ENCODE assay signal across 8 cellular contexts in the genomic region with DNA sequence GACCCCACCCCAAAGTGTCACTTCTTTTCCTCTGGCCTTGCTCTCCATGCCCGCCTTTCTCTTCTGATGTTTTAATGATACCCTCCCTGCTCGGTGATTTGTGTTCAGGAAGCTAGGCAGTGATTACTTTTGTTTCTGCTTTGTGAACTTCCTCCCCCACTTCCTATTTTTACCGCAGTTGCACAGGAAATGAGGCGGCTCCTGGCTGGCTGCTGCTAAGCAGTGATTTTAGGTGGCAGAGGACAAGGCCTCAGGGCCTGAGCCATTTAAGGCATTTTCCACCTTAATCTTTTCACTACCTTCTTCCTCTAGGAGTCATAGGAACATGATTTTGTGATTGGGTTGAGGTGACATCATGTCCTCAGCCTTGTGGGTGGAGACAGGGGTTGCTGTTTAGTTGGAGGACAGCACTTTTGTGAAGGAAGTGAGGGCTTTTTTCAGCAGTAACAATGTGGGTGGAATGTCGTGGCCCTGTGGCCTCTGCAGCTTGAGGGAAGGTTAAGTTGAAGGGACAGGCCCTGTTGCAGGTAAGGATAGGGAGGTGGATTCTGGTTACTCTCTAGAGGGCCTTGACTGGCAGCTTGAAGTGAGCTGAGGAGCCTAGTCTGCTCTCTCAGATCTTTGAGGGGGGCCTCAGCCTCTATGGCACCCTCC. TPM values are rescaled to one million over a fixed set of nuclear protein-coding genes. Genes with fewer than 3 reads are reported as not detected.
DNase-seq lines count a peak whose midpoint lies in the region; ATAC-seq and TF ChIP-seq lines count a peak whose summit lies in the region.

No MANE protein-coding gene starts in this region.

- H3K23ac ChIP-seq in IMR-90 (ENCODE audit: low read depth, low read length) = peak overlapping the region; percentile 71

- H2AFZ ChIP-seq in IMR-90 (replicated peaks; ENCODE audit: low read length, poor library complexity) = peak overlapping the region; percentile 72

- CTCF ChIA-PET in IMR-90 (lab: Yijun Ruan, JAX) = interaction anchor here (1.0 to 2.9 kb wide), 2 partner anchors 26 to 76 kb away, joined by 3 to 9 read pairs; no protein-coding TSS in a partner anchor

- TF ChIP-seq CTCF in IMR-90 (conservative IDR thresholded peaks at IDR 0.05; ENCODE audit: low read depth, low read length) (no peak), liver (IDR thresholded peaks at IDR 0.05; ENCODE audit: low read depth, low read length, missing input control) (no peak)

- H4K5ac ChIP-seq in IMR-90 (ENCODE audit: low read depth, low read length) = peak overlapping the region; percentile 26

- H4K8ac ChIP-seq in IMR-90 (ENCODE audit: low read depth in 2 of 2, low read length in 2 of 2) = peak overlapping the region; percentile 90 to 93

- peak overlapping the region; percentile 74 for H2AK9ac ChIP-seq in IMR-90 (replicated peaks; ENCODE audit: low read depth, low read length, poor library complexity)

- peaks cover 45 to 74% of the 10 kb centered on the region in 2 experiments for H3K79me1 ChIP-seq in IMR-90 (ENCODE audit: low read depth in 1 of 2, low read length in 2 of 2)

- H2BK120ac ChIP-seq in IMR-90 (ENCODE audit: low read depth, low read length) = peak overlapping the region; percentile 87

- no TSS peak for BruUV-seq in IMR-90 (replicated peaks; lab: Mats Ljungman, UMichigan)

- H3K14ac ChIP-seq in IMR-90 (replicated peaks; ENCODE audit: low read depth, low read length) = peak overlapping the region; percentile 88

- H3K27ac ChIP-seq in IMR-90 (ENCODE audit: insufficient read depth, low read length) (peak overlapping the region; percentile 94), liver (ENCODE audit: low read depth in 1 of 2, low read length in 2 of 2) (peak overlapping the region; percentile 52 to 68)

- TF ChIP-seq RAD21 in IMR-90 (IDR thresholded peaks at IDR 0.05; ENCODE audit: low read length) (no peak), liver (IDR thresholded peaks at IDR 0.05) (peak; percentile 13 to 27)

- peak overlapping the region; percentile 92 for H3K18ac ChIP-seq in IMR-90 (ENCODE audit: low read depth, low read length)

- H2AK5ac ChIP-seq in IMR-90 (ENCODE audit: low read depth, low read length) = peak overlapping the region; percentile 96

- peak overlapping the region; percentile 62; the same call in 1 of the 2 replicates for H3K4me2 ChIP-seq in IMR-90 (ENCODE audit: low read depth, low read length)

- dilution Hi-C loops in IMR-90 (cut with HindIII; ENCODE audit: low sequenced_read_pairs, unreplicated experiment) = no loop called here

- peak; percentile 90 for DNase-seq in A172 (ENCODE audit: low spot score)
- peak; percentile 66 for DNase-seq in IMR-90
- peak; percentile 65 for DNase-seq in activated CD4-positive, CD25-positive, alpha-beta regulatory T cell treated with anti-CD3 and anti-CD28 coated beads, Interleukin-2, amount 50 U/mL, for 16 hours (ENCODE audit: low read depth, low spot score)
- peak; percentile 66 for DNase-seq in cerebellar cortex (ENCODE audit: low spot score)
- DNase-seq in stimulated activated CD4-positive, alpha-beta T cell treated with anti-CD3 and anti-CD28 coated beads, TNF-alpha, amount 100 ng/mL, for 48 hours (ENCODE audit: low read depth in 3 of 3) = peak; percentile 30 to 60 (median 47)
- no peak for DNase-seq in HuH-7 (ENCODE audit: low spot score)

- ATAC-seq in GM19351 (IDR thresholded peaks at IDR 0.05; ENCODE audit: unreplicated experiment) (peak; percentile 81), IMR-90 (ENCODE audit: low read depth) (peak; percentile 14)

- POLR2A ChIA-PET in IMR-90 (lab: Charles Lee; ENCODE audit: unreplicated experiment) = interaction anchor here (1.3 kb wide), 1 partner anchor 9 kb away, joined by 4 read pairs; no protein-coding TSS in a partner anchor

- peak overlapping the region; percentile 95 for H3K4ac ChIP-seq in IMR-90 (ENCODE audit: low read depth, low read length)

- H3K9me1 ChIP-seq in IMR-90 (ENCODE audit: insufficient read depth, low read length) = peaks cover 33% of the 10 kb centered on the region

- H4K20me1 ChIP-seq in IMR-90 (ENCODE audit: insufficient read depth, low read length) = peaks cover 5% of the 10 kb centered on the region; the same call in 1 of the 2 replicates

- H3K36me3 ChIP-seq in IMR-90 (ENCODE audit: control insufficient read depth, insufficient read depth, low read length) (peaks cover 7% of the 10 kb centered on the region), liver (ENCODE audit: control insufficient read depth in 4 of 4, insufficient read depth in 3 of 4, low read depth in 1 of 4, low read length in 3 of 4) (no peaks in the 10 kb centered on the region)

- H2BK5ac ChIP-seq in IMR-90 (ENCODE audit: low read depth, low read length, poor library complexity, severe bottlenecking) = peak overlapping the region; percentile 90

- no CpG with 5 or more reads among the region's 5 CpGs for WGBS in IMR-90 (ENCODE audit: extremely low coverage in 2 of 2, insufficient read length in 1 of 2), 2 experiments
- WGBS in liver = 59% methylated on average over 5 of the region's 5 CpGs

- peak overlapping the region; percentile 94 for H4K91ac ChIP-seq in IMR-90 (ENCODE audit: insufficient read depth, low read depth, low read length)

- intact Hi-C loops in IMR-90 (cut with micrococcal nuclease) = no loop called here

- H3K4me1 ChIP-seq in IMR-90 (ENCODE audit: control insufficient read depth, insufficient read depth, low read length) (peaks cover 35% of the 10 kb centered on the region), liver (ENCODE audit: control insufficient read depth in 4 of 4, insufficient read depth in 4 of 4, low read length in 3 of 4) (peaks cover 5 to 25% (median 13%) of the 10 kb centered on the region in 4 donors)

- in situ Hi-C loops in IMR-90 (cut with MboI; ENCODE audit: low sequenced_read_pairs) = no loop called here

- peak overlapping the region; percentile 81 for H2BK15ac ChIP-seq in IMR-90 (ENCODE audit: low read depth, low read length)

- H3K9me3 ChIP-seq in IMR-90 (ENCODE audit: control insufficient read depth, insufficient read depth, low read length) (no peaks in the 10 kb centered on the region), liver (ENCODE audit: control insufficient read depth in 4 of 4, low read length in 3 of 4) (no peaks in the 10 kb centered on the region)

- H2BK20ac ChIP-seq in IMR-90 (ENCODE audit: low read depth, low read length) = peak overlapping the region; percentile 80

- TF ChIP-seq POLR2A in IMR-90 (IDR thresholded peaks at IDR 0.05; ENCODE audit: low read depth, low read length) = no peak

- H3K4me3 ChIP-seq in IMR-90 (ENCODE audit: insufficient read depth, low read depth, low read length) (no peak overlapping the region), liver (ENCODE audit: low read depth in 1 of 3, low read length in 3 of 3) (no peak overlapping the region)

- peak overlapping the region; percentile 56 for H3K56ac ChIP-seq in IMR-90 (ENCODE audit: extremely low read depth, insufficient read depth, low read length)

- no peaks in the 10 kb centered on the region for H3K27me3 ChIP-seq in IMR-90 (ENCODE audit: control insufficient read depth, insufficient read depth, low read length)
- H3K27me3 ChIP-seq in liver (ENCODE audit: control insufficient read depth in 4 of 4, insufficient read depth in 4 of 4, low read length in 3 of 4) = no peaks in the 10 kb centered on the region

- H3K9ac ChIP-seq in IMR-90 (ENCODE audit: low read depth, low read length) (peak overlapping the region; percentile 76), liver (ENCODE audit: low read depth in 1 of 2, low read length in 2 of 2) (peak overlapping the region in 1 of 2 donors; percentile 36)

TF ChIP-seq in IMR-90, 13 proteins besides CTCF, POLR2A, EP300 and RAD21:
- no peak for TF ChIP-seq CEBPB (IDR thresholded peaks at IDR 0.05; ENCODE audit: low read depth, low read length)
- TF ChIP-seq, protein P1, sequence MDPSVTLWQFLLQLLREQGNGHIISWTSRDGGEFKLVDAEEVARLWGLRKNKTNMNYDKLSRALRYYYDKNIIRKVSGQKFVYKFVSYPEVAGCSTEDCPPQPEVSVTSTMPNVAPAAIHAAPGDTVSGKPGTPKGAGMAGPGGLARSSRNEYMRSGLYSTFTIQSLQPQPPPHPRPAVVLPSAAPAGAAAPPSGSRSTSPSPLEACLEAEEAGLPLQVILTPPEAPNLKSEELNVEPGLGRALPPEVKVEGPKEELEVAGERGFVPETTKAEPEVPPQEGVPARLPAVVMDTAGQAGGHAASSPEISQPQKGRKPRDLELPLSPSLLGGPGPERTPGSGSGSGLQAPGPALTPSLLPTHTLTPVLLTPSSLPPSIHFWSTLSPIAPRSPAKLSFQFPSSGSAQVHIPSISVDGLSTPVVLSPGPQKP (IDR thresholded peaks at IDR 0.05; ENCODE audit: borderline replicate concordance, low read depth, low read length) = no peak

TF ChIP-seq in liver, 16 proteins besides CTCF, POLR2A, EP300 and RAD21 (continues in another document):
- TF ChIP-seq HNF4A (conservative IDR thresholded peaks at IDR 0.05) = no peak
- TF ChIP-seq, protein P2, sequence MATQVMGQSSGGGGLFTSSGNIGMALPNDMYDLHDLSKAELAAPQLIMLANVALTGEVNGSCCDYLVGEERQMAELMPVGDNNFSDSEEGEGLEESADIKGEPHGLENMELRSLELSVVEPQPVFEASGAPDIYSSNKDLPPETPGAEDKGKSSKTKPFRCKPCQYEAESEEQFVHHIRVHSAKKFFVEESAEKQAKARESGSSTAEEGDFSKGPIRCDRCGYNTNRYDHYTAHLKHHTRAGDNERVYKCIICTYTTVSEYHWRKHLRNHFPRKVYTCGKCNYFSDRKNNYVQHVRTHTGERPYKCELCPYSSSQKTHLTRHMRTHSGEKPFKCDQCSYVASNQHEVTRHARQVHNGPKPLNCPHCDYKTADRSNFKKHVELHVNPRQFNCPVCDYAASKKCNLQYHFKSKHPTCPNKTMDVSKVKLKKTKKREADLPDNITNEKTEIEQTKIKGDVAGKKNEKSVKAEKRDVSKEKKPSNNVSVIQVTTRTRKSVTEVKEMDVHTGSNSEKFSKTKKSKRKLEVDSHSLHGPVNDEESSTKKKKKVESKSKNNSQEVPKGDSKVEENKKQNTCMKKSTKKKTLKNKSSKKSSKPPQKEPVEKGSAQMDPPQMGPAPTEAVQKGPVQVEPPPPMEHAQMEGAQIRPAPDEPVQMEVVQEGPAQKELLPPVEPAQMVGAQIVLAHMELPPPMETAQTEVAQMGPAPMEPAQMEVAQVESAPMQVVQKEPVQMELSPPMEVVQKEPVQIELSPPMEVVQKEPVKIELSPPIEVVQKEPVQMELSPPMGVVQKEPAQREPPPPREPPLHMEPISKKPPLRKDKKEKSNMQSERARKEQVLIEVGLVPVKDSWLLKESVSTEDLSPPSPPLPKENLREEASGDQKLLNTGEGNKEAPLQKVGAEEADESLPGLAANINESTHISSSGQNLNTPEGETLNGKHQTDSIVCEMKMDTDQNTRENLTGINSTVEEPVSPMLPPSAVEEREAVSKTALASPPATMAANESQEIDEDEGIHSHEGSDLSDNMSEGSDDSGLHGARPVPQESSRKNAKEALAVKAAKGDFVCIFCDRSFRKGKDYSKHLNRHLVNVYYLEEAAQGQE (IDR thresholded peaks at IDR 0.05) = no peak

RNA-seq across cellular contexts. Expression of a gene that starts 15.7 kb away (rescaled TPM):
- total RNA-seq in A172 (2014; rRNA removed; shearing (Covaris generic)) = 9.2 and 10.7 TPM in 2 replicates
- total RNA-seq in IMR-90 (2012; rRNA removed) (13.8 and 15.0 TPM in 2 replicates), liver (10 to 100 TPM; 11.6 to 13.7 TPM)
- polyA plus RNA-seq in IMR-90 (2012; rRNA removed) (16.9 and 21.5 TPM in 2 replicates), liver (1 to 10 TPM; 4.0 to 6.4 TPM)
- polyA plus RNA-seq in IMR-90 (2012; cell fraction: cytosol; rRNA removed) = 8.9 and 11.8 TPM in 2 replicates
- polyA plus RNA-seq in IMR-90 (2012; cell fraction: nucleus; rRNA removed; ENCODE audit: low replicate concordance) = 35.6 and 45.2 TPM in 2 replicates
